ENCODE assay signal across 7 cellular contexts in genomic region chr17:790874-791247, GRCh38. TPM values are rescaled to one million over a fixed set of nuclear protein-coding genes. Genes with fewer than 3 reads are reported as not detected.
DNase-seq lines count a peak whose midpoint lies in the region; ATAC-seq and TF ChIP-seq lines count a peak whose summit lies in the region.
"Not testable (repeated sequence)": the region's sequence is repeated elsewhere in the genome, so short reads cannot be mapped to it uniquely, and the experiment has no call there.

No MANE protein-coding gene starts in this region.

- H3K18ac ChIP-seq in H9 (ENCODE audit: insufficient read length, low read depth, low read length): not testable (repeated sequence)

- not testable (repeated sequence) for H3K79me1 ChIP-seq in H9 (ENCODE audit: insufficient read depth, low read depth, low read length, poor library complexity, severe bottlenecking)

- H3K23ac ChIP-seq in H9 (ENCODE audit: insufficient read length, low read depth, low read length): not testable (repeated sequence)

- no CpG with 5 or more reads among the region's 12 CpGs for WGBS in H9 (ENCODE audit: extremely low coverage, insufficient read length, low lambda C conversion rate)

- not testable (repeated sequence) for ATAC-seq in activated CD8-positive, alpha-beta memory T cell treated with anti-CD3 and anti-CD28 coated beads, Interleukin-2, amount 10 ng/mL, durations not matched to agents 7 days and 5 days

- not testable (repeated sequence) for H2BK5ac ChIP-seq in H9 (ENCODE audit: insufficient read length, low read length)

- H3K4me3 ChIP-seq in choroid plexus epithelial cell (ENCODE audit: low read depth, low read length): not testable (repeated sequence)
- H3K4me3 ChIP-seq in left ventricle myocardium inferior: peak overlapping the region; percentile 18

- not testable (repeated sequence) for H3K4me2 ChIP-seq in H9 (ENCODE audit: insufficient read depth, insufficient read length, low read length)

- peaks cover 10 to 24% of the 10 kb centered on the region in 2 experiments for H3K4me1 Mint-ChIP-seq in H9
- not testable (repeated sequence) for H3K4me1 Mint-ChIP-seq in activated CD8-positive, alpha-beta memory T cell treated with anti-CD3 and anti-CD28 coated beads, Interleukin-2, amount 10 ng/mL, durations not matched to agents 7 days and 5 days; neural crest cell

- not testable (repeated sequence) for H3K79me2 ChIP-seq in H9 (ENCODE audit: insufficient read depth, low read length)

- H2BK15ac ChIP-seq in H9 (ENCODE audit: low read depth, low read length): not testable (repeated sequence)

- peaks cover 22 to 53% (median 50%) of the 10 kb centered on the region in 3 experiments; a peak in 6 of 7 replicates for H3K36me3 Mint-ChIP-seq in H9 (ENCODE audit: insufficient read depth in 1 of 3, low read depth in 3 of 3)
- peaks cover 29% of the 10 kb centered on the region for H3K36me3 Mint-ChIP-seq in activated CD8-positive, alpha-beta memory T cell treated with anti-CD3 and anti-CD28 coated beads, Interleukin-2, amount 10 ng/mL, durations not matched to agents 7 days and 5 days
- not testable (repeated sequence) for H3K36me3 Mint-ChIP-seq in neural crest cell (ENCODE audit: low read depth)

- H4K91ac ChIP-seq in H9 (ENCODE audit: insufficient read length, low read depth, low read length): not testable (repeated sequence)

- H3K4me3 Mint-ChIP-seq in H9; activated CD8-positive, alpha-beta memory T cell treated with anti-CD3 and anti-CD28 coated beads, Interleukin-2, amount 10 ng/mL, durations not matched to agents 7 days and 5 days: not testable (repeated sequence)
- H3K4me3 Mint-ChIP-seq in neural crest cell: peak overlapping the region; percentile 61

- not testable (repeated sequence) for H2BK120ac ChIP-seq in H9 (ENCODE audit: low read depth, low read length, poor library complexity, severe bottlenecking)

- not testable (repeated sequence) for H3K27ac ChIP-seq in H9 (ENCODE audit: insufficient read length, low read depth, low read length); left ventricle myocardium inferior (replicated peaks)

- peaks cover 46% of the 10 kb centered on the region for H3K36me3 ChIP-seq in left ventricle myocardium inferior

- H3K4ac ChIP-seq in H9 (ENCODE audit: low read depth, low read length): not testable (repeated sequence)

- not testable (repeated sequence) for H4K8ac ChIP-seq in H9 (replicated peaks; ENCODE audit: insufficient read length, low read depth, low read length)

- H2AFZ ChIP-seq in H9 (ENCODE audit: low read length): not testable (repeated sequence)

- H3K27ac Mint-ChIP-seq in H9: peak overlapping the region in 1 of 3 experiments; percentile 93; a peak in 2 of 7 replicates
- peak overlapping the region; percentile 24 for H3K27ac Mint-ChIP-seq in activated CD8-positive, alpha-beta memory T cell treated with anti-CD3 and anti-CD28 coated beads, Interleukin-2, amount 10 ng/mL, durations not matched to agents 7 days and 5 days
- H3K27ac Mint-ChIP-seq in neural crest cell (ENCODE audit: unreplicated experiment): not testable (repeated sequence)

- H3K9me3 ChIP-seq in H9 (ENCODE audit: control insufficient read depth, low read depth, low read length); left ventricle myocardium inferior (replicated peaks): not testable (repeated sequence)

- not testable (repeated sequence) for H3K14ac ChIP-seq in H9 (ENCODE audit: insufficient read depth, low read length)

- DNase-seq in H9 (peak; percentile 89), choroid plexus epithelial cell (ENCODE audit: low read depth) (peak; percentile 50), fibroblast of gingiva (ENCODE audit: low read depth) (peak; percentile 22), left kidney (ENCODE audit: low read depth, low spot score) (peak; percentile 75)
- not testable (repeated sequence) for DNase-seq in activated CD8-positive, alpha-beta memory T cell treated with anti-CD3 and anti-CD28 coated beads, Interleukin-2, amount 10 ng/mL, durations not matched to agents 7 days and 5 days; left ventricle myocardium inferior; neural crest cell (ENCODE audit: low read depth, low spot score)

- H3K9me3 Mint-ChIP-seq in H9; activated CD8-positive, alpha-beta memory T cell treated with anti-CD3 and anti-CD28 coated beads, Interleukin-2, amount 10 ng/mL, durations not matched to agents 7 days and 5 days (ENCODE audit: low read depth); neural crest cell: not testable (repeated sequence)

- not testable (repeated sequence) for H2AK5ac ChIP-seq in H9 (ENCODE audit: insufficient read length, low read length)

- not testable (repeated sequence) for TF ChIP-seq CTCF in H9 (conservative IDR thresholded peaks at IDR 0.05); choroid plexus epithelial cell (conservative IDR thresholded peaks at IDR 0.05; ENCODE audit: low read depth, low read length); left ventricle myocardium inferior (IDR thresholded peaks at IDR 0.05; ENCODE audit: borderline replicate concordance); neural crest cell (conservative IDR thresholded peaks at IDR 0.05)

- intact Hi-C loops in left ventricle myocardium inferior (cut with micrococcal nuclease): loop anchor here (10.0 kb wide), 1 partner anchor 84 kb away; no protein-coding TSS in a partner anchor

- not testable (repeated sequence) for H2BK12ac ChIP-seq in H9 (ENCODE audit: insufficient read length, low read depth, low read length)

- not testable (repeated sequence) for H4K20me1 ChIP-seq in H9 (ENCODE audit: control insufficient read depth, insufficient read depth, insufficient read length)

- not testable (repeated sequence) for H3K27me3 ChIP-seq in H9 (ENCODE audit: insufficient read depth, low read length); left ventricle myocardium inferior (ENCODE audit: low read depth)

- H3K56ac ChIP-seq in H9 (ENCODE audit: insufficient read length, low read depth, low read length): not testable (repeated sequence)

- not testable (repeated sequence) for H4K5ac ChIP-seq in H9 (ENCODE audit: insufficient read length, low read depth, low read length)

- not testable (repeated sequence) for H3K27me3 Mint-ChIP-seq in H9 (ENCODE audit: low read depth); activated CD8-positive, alpha-beta memory T cell treated with anti-CD3 and anti-CD28 coated beads, Interleukin-2, amount 10 ng/mL, durations not matched to agents 7 days and 5 days; neural crest cell (ENCODE audit: low read depth)

- not testable (repeated sequence) for H3K9ac ChIP-seq in H9 (ENCODE audit: extremely low read depth, insufficient read length, low read length)

- H3K4me1 ChIP-seq in H9 (ENCODE audit: insufficient read depth, low read length): not testable (repeated sequence)
- peaks cover 15% of the 10 kb centered on the region for H3K4me1 ChIP-seq in left ventricle myocardium inferior

- CTCF ChIA-PET in activated CD8-positive, alpha-beta memory T cell treated with anti-CD3 and anti-CD28 coated beads, Interleukin-2, amount 10 ng/mL, durations not matched to agents 7 days and 5 days (lab: Charles Lee): not testable (repeated sequence)

- not testable (repeated sequence) for H3K23me2 ChIP-seq in H9 (ENCODE audit: insufficient read length, low read depth, low read length, poor library complexity, severe bottlenecking)

- not testable (repeated sequence) for H3T11ph ChIP-seq in H9 (ENCODE audit: low read length)

- not testable (repeated sequence) for H2BK20ac ChIP-seq in H9 (ENCODE audit: low read depth, low read length, poor library complexity, severe bottlenecking)

RNA-seq across cellular contexts. Expression of gene MRM3, which starts 8.7 kb away (rescaled TPM):
- 24.3 and 25.3 TPM in 2 replicates for total RNA-seq in H9 (2021)
- total RNA-seq in activated CD8-positive, alpha-beta memory T cell treated with anti-CD3 and anti-CD28 coated beads, Interleukin-2, amount 10 ng/mL, durations not matched to agents 7 days and 5 days: 10 to 100 TPM; 21.7 to 26.5 TPM
- 18.7 TPM for total RNA-seq in left ventricle myocardium inferior
- total RNA-seq in neural crest cell: 21.2 and 22.2 TPM in 2 replicates

RNA-seq across cellular contexts. Expression of gene GLOD4, which starts 8.8 kb away (rescaled TPM):
- total RNA-seq in H9 (2021) (99.8 and 106 TPM in 2 replicates), left ventricle myocardium inferior (26.5 TPM), neural crest cell (114 and 124 TPM in 2 replicates)
- 10 to 100 TPM; 45.1 to 56.3 TPM for total RNA-seq in activated CD8-positive, alpha-beta memory T cell treated with anti-CD3 and anti-CD28 coated beads, Interleukin-2, amount 10 ng/mL, durations not matched to agents 7 days and 5 days

RNA-seq across cellular contexts. Expression of gene GEMIN4, which starts 38.8 kb away (rescaled TPM):
- total RNA-seq in H9 (2021): 54.7 and 56.8 TPM in 2 replicates
- total RNA-seq in activated CD8-positive, alpha-beta memory T cell treated with anti-CD3 and anti-CD28 coated beads, Interleukin-2, amount 10 ng/mL, durations not matched to agents 7 days and 5 days: 10 to 100 TPM; 40.8 to 43.0 TPM
- 11.1 TPM for total RNA-seq in left ventricle myocardium inferior
- 36.1 and 37.3 TPM in 2 replicates for total RNA-seq in neural crest cell

RNA-seq across cellular contexts. Expression of gene TLCD3A, which starts 58.5 kb away (rescaled TPM):
- total RNA-seq in H9 (2021): 27.3 and 29.6 TPM in 2 replicates
- 10 to 100 TPM in 1 of 2 experiments, 1 to 10 TPM in 1; 8.4 to 10.2 TPM for total RNA-seq in activated CD8-positive, alpha-beta memory T cell treated with anti-CD3 and anti-CD28 coated beads, Interleukin-2, amount 10 ng/mL, durations not matched to agents 7 days and 5 days
- 1.5 TPM for total RNA-seq in left ventricle myocardium inferior
- 20.9 and 22.5 TPM in 2 replicates for total RNA-seq in neural crest cell
